In genomic region chr16:67445913-67446907, GRCh38 we compare ENCODE assay signal across 1 cellular context.
TF ChIP-seq lines count a peak whose summit lies in the region.

No MANE protein-coding gene starts in this region.

TF ChIP-seq in HepG2, 621 proteins besides CTCF, POLR2A, EP300 and RAD21 (continued from another document and continues in another):
- TF ChIP-seq HIC2 (CRISPR knock-in tag; IDR thresholded peaks at IDR 0.05; ENCODE audit: low read depth) (peak; percentile 76), NRL (CRISPR knock-in tag; IDR thresholded peaks at IDR 0.05; ENCODE audit: borderline replicate concordance) (peak; percentile 72; the same call in 1 of the 2 replicates), CREM (IDR thresholded peaks at IDR 0.05) (peak; percentile 54; the same call in 1 of the 2 replicates), CREM (CRISPR knock-in tag; IDR thresholded peaks at IDR 0.05) (no peak), POGZ (CRISPR knock-in tag; IDR thresholded peaks at IDR 0.05) (peak; percentile 73), ATF5 (CRISPR knock-in tag; IDR thresholded peaks at IDR 0.05; ENCODE audit: low read depth) (no peak), SRSF1 (optimal IDR thresholded peaks at IDR 0.05; ENCODE audit: low read depth, low read length) (peak; percentile 62), ZNF784 (CRISPR knock-in tag; IDR thresholded peaks at IDR 0.05; ENCODE audit: borderline replicate concordance) (no peak), ATF7-NPFF (CRISPR knock-in tag; IDR thresholded peaks at IDR 0.05; ENCODE audit: low read depth) (peak; percentile 79; the same call in 1 of the 2 replicates), ZNF567 (CRISPR knock-in tag; IDR thresholded peaks at IDR 0.05; ENCODE audit: borderline replicate concordance) (peak; percentile 56; the same call in 1 of the 2 replicates), ZBTB7A (CRISPR knock-in tag; IDR thresholded peaks at IDR 0.05) (peak; percentile 94), RXRB (CRISPR knock-in tag; IDR thresholded peaks at IDR 0.05; ENCODE audit: borderline replicate concordance) (peak; percentile 99), PBX2 (CRISPR knock-in tag; IDR thresholded peaks at IDR 0.05) (no peak), MED13 (CRISPR knock-in tag; IDR thresholded peaks at IDR 0.05) (peak; percentile 38; the same call in 1 of the 2 replicates), YEATS4 (CRISPR knock-in tag; IDR thresholded peaks at IDR 0.05; ENCODE audit: borderline replicate concordance) (no peak), MED8 (CRISPR knock-in tag; IDR thresholded peaks at IDR 0.05; ENCODE audit: insufficient replicate concordance) (peak; percentile 74), SAP130 (CRISPR knock-in tag; IDR thresholded peaks at IDR 0.05; ENCODE audit: low read depth) (peak; percentile 73), GPBP1L1 (CRISPR knock-in tag; IDR thresholded peaks at IDR 0.05) (no peak), ZNF605 (CRISPR knock-in tag; IDR thresholded peaks at IDR 0.05) (peak; percentile 52; the same call in 1 of the 2 replicates), POLR2AphosphoS5 (IDR thresholded peaks at IDR 0.05; ENCODE audit: low read depth, low read length) (peak; percentile 58; the same call in 1 of the 2 replicates), RXRA (CRISPR knock-in tag; IDR thresholded peaks at IDR 0.05) (peak; percentile 99), PRPF4 (IDR thresholded peaks at IDR 0.05; ENCODE audit: low read depth, low read length, poor library complexity, severe bottlenecking) (no peak), RELA (CRISPR knock-in tag; IDR thresholded peaks at IDR 0.05) (no peak), HDAC2 (CRISPR knock-in tag; IDR thresholded peaks at IDR 0.05) (peak; percentile 82), IKZF5 (CRISPR knock-in tag; IDR thresholded peaks at IDR 0.05) (peak; percentile 75; the same call in 1 of the 2 replicates), ZNF788 (CRISPR knock-in tag; IDR thresholded peaks at IDR 0.05; ENCODE audit: borderline replicate concordance) (peak; percentile 93; the same call in 1 of the 2 replicates), SMAD3 (CRISPR knock-in tag; IDR thresholded peaks at IDR 0.05) (0 out of 2 replicates have a peak, but pooled peaks have one; percentile 35), BCL3 (CRISPR knock-in tag; IDR thresholded peaks at IDR 0.05) (peak; percentile 3; the same call in 1 of the 2 replicates), GATAD2A (CRISPR knock-in tag; IDR thresholded peaks at IDR 0.05) (peak; percentile 76), PPARG (CRISPR knock-in tag; conservative IDR thresholded peaks at IDR 0.05) (peak; percentile 98), ZNF414 (CRISPR knock-in tag; IDR thresholded peaks at IDR 0.05) (0 out of 2 replicates have a peak, but pooled peaks have one; percentile 81), ZNF205 (CRISPR knock-in tag; IDR thresholded peaks at IDR 0.05) (no peak), TAF1 (CRISPR knock-in tag; IDR thresholded peaks at IDR 0.05) (peak; percentile 52; the same call in 1 of the 2 replicates), ARNT2 (CRISPR knock-in tag; IDR thresholded peaks at IDR 0.05; ENCODE audit: low read depth) (peak; percentile 62; the same call in 1 of the 2 replicates), NR0B2 (CRISPR knock-in tag; IDR thresholded peaks at IDR 0.05) (peak; percentile 45; the same call in 1 of the 2 replicates), ZNF17 (CRISPR knock-in tag; IDR thresholded peaks at IDR 0.05) (no peak), ISL2 (CRISPR knock-in tag; IDR thresholded peaks at IDR 0.05) (0 out of 2 replicates have a peak, but pooled peaks have one; percentile 16), ZNF512 (CRISPR knock-in tag; IDR thresholded peaks at IDR 0.05) (0 out of 2 replicates have a peak, but pooled peaks have one; percentile 11), KDM6A (CRISPR knock-in tag; IDR thresholded peaks at IDR 0.05; ENCODE audit: low read depth) (peak; percentile 93), HMGXB4 (CRISPR knock-in tag; IDR thresholded peaks at IDR 0.05; ENCODE audit: borderline replicate concordance in 1 of 2, low read depth in 1 of 2) (0 out of 4 replicates have a peak, but pooled peaks have one; percentile 22 to 25), ZNF281 (CRISPR knock-in tag; IDR thresholded peaks at IDR 0.05; ENCODE audit: borderline replicate concordance) (peak; percentile 94), ZFY (CRISPR knock-in tag; IDR thresholded peaks at IDR 0.05) (peak; percentile 66), TRAFD1 (CRISPR knock-in tag; IDR thresholded peaks at IDR 0.05; ENCODE audit: borderline replicate concordance) (no peak; the same call in 1 of the 2 replicates), CEBPB (IDR thresholded peaks at IDR 0.05; ENCODE audit: borderline replicate concordance, low read depth, low read length) (peak; percentile 53; the same call in 1 of the 2 replicates)
